18 cellular contexts compared by ENCODE assay signal in genomic region chr15:59011262-59011947, GRCh38.
"Had no signal": no experiment of that assay in that cellular context is flagged by ENCODE, and none has a peak within 500 bp of the region (broad histone marks: within the 10 kb centered on the region; RNA-seq: fewer than 3 reads in every experiment).

No MANE protein-coding gene starts in this region.

- H3K27ac ChIP-seq: brain microvascular endothelial cell, parathyroid adenoma, tibial artery, VCaP had no signal

- H3K9me3 Mint-ChIP-seq: activated CD4-positive, alpha-beta memory T cell treated with anti-CD3 and anti-CD28 coated beads, Interleukin-2, amount 10 ng/mL, durations not matched to agents 7 days and 5 days; activated naive CD4-positive, alpha-beta T cell treated with anti-CD3 and anti-CD28 coated beads, Interleukin-2, amount 50 U/mL, for 72 hours; activated T-cell treated with anti-CD3 and anti-CD28 coated beads, Interleukin-2, amount 50 U/mL, for 24 hours; dendritic cell treated with granulocyte-macrophage colony-stimulating factor and Interleukin-4, amounts not matched to agents 40 ng/mL and 50 ng/mL, for 4 days; stimulated activated memory B cell treated with anti-CD40 and anti-IgM and Interleukin-4, amounts not matched to agents 10 μg/mL and 1 μg/mL and 100 μg/mL, for 72 hours had no signal

- H3K4me3 ChIP-seq: lung, tibial artery had no signal

- FAIRE-seq: frontal cortex, islet of Langerhans, urothelium cell line had no signal

- H3K27me3 Mint-ChIP-seq: activated CD4-positive, alpha-beta memory T cell treated with anti-CD3 and anti-CD28 coated beads, Interleukin-2, amount 10 ng/mL, durations not matched to agents 7 days and 5 days; activated T-cell treated with anti-CD3 and anti-CD28 coated beads, Interleukin-2, amount 50 U/mL, for 24 hours; dendritic cell treated with granulocyte-macrophage colony-stimulating factor and Interleukin-4, amounts not matched to agents 40 ng/mL and 50 ng/mL, for 4 days; stimulated activated memory B cell treated with anti-CD40 and anti-IgM and Interleukin-4, amounts not matched to agents 10 μg/mL and 1 μg/mL and 100 μg/mL, for 72 hours had no signal

- H3K27me3 ChIP-seq: brain microvascular endothelial cell, tibial artery had no signal

- ATAC-seq: activated naive CD4-positive, alpha-beta T cell treated with anti-CD3 and anti-CD28 coated beads, Interleukin-2, amount 50 U/mL, for 72 hours; stimulated activated memory B cell treated with anti-CD40 and anti-IgM and Interleukin-4, amounts not matched to agents 10 μg/mL and 1 μg/mL and 100 μg/mL, for 72 hours had no signal

- DNase-seq: activated CD4-positive, alpha-beta memory T cell treated with anti-CD3 and anti-CD28 coated beads, Interleukin-2, amount 10 ng/mL, durations not matched to agents 7 days and 5 days; activated effector memory CD4-positive, alpha-beta T cell treated with Interleukin-2 at 50 U/mL for 16 hours; activated T-cell treated with anti-CD3 and anti-CD28 coated beads, Interleukin-2, amount 50 U/mL, for 24 hours; brain microvascular endothelial cell; effector memory CD4-positive, alpha-beta T cell; head of caudate nucleus; stimulated activated CD4-positive, alpha-beta T cell treated with anti-CD3 and anti-CD28 coated beads, Interleukin-2, amount 100 ng/mL, for 48 hours; T-helper 9 cell; tibial artery had no signal

- H3K9me3 ChIP-seq: tibial artery had no signal

- H3K36me3 ChIP-seq: brain microvascular endothelial cell, tibial artery had no signal

- H3K27ac Mint-ChIP-seq: activated CD4-positive, alpha-beta memory T cell treated with anti-CD3 and anti-CD28 coated beads, Interleukin-2, amount 10 ng/mL, durations not matched to agents 7 days and 5 days; activated T-cell treated with anti-CD3 and anti-CD28 coated beads, Interleukin-2, amount 50 U/mL, for 24 hours; dendritic cell treated with granulocyte-macrophage colony-stimulating factor and Interleukin-4, amounts not matched to agents 40 ng/mL and 50 ng/mL, for 4 days; stimulated activated memory B cell treated with anti-CD40 and anti-IgM and Interleukin-4, amounts not matched to agents 10 μg/mL and 1 μg/mL and 100 μg/mL, for 72 hours had no signal

- H3K4me1 ChIP-seq: parathyroid adenoma had no signal

- H3K4me3 Mint-ChIP-seq: activated CD4-positive, alpha-beta memory T cell treated with anti-CD3 and anti-CD28 coated beads, Interleukin-2, amount 10 ng/mL, durations not matched to agents 7 days and 5 days; activated T-cell treated with anti-CD3 and anti-CD28 coated beads, Interleukin-2, amount 50 U/mL, for 24 hours; dendritic cell treated with granulocyte-macrophage colony-stimulating factor and Interleukin-4, amounts not matched to agents 40 ng/mL and 50 ng/mL, for 4 days; stimulated activated memory B cell treated with anti-CD40 and anti-IgM and Interleukin-4, amounts not matched to agents 10 μg/mL and 1 μg/mL and 100 μg/mL, for 72 hours had no signal
